In genomic region chr5:81525690-81526089, GRCh38 we compare ENCODE assay signal across 1 cellular context.
TF ChIP-seq lines count a peak whose summit lies in the region.

No MANE protein-coding gene starts in this region.

TF ChIP-seq in K562, 482 proteins besides CTCF, POLR2A, EP300 and RAD21 (continued from another document):
- TF ChIP-seq IRF9 (tag; IDR thresholded peaks at IDR 0.05) (no peak), HBP1 (CRISPR knock-in tag; IDR thresholded peaks at IDR 0.05) (no peak), CEBPB (tag; IDR thresholded peaks at IDR 0.05) (0 out of 2 replicates have a peak, but pooled peaks have one; percentile 7), JUN (IDR thresholded peaks at IDR 0.05; ENCODE audit: borderline replicate concordance, low read depth, low read length) (peak; percentile 58; the same call in 1 of the 2 replicates), JUN (CRISPR knock-in tag; IDR thresholded peaks at IDR 0.05; ENCODE audit: borderline replicate concordance) (no peak), ZNF511 (CRISPR knock-in tag; IDR thresholded peaks at IDR 0.05) (no peak), PHF20 (IDR thresholded peaks at IDR 0.05; ENCODE audit: partially characterized antibody) (no peak), RFX1 (IDR thresholded peaks at IDR 0.05) (no peak), REST (CRISPR knock-in tag; IDR thresholded peaks at IDR 0.05; ENCODE audit: low read depth) (no peak), ELF4 (CRISPR knock-in tag; IDR thresholded peaks at IDR 0.05) (no peak), MTA3 (IDR thresholded peaks at IDR 0.05; ENCODE audit: borderline replicate concordance) (no peak), ZNF695 (CRISPR knock-in tag; IDR thresholded peaks at IDR 0.05) (no peak), ZNF583 (CRISPR knock-in tag; IDR thresholded peaks at IDR 0.05) (no peak)
